ENCODE assay signal across 14 cellular contexts in genomic region chr6:140537211-140537610, GRCh38.
A peak's percentile ranks its signal among the peaks of the same experiment; 100 is the strongest.
DNase-seq lines count a peak whose midpoint lies in the region; ATAC-seq, FAIRE-seq and TF ChIP-seq lines count a peak whose summit lies in the region.
"Had no signal": no experiment of that assay in that cellular context is flagged by ENCODE, and none has a peak within 500 bp of the region (broad histone marks: within the 10 kb centered on the region; RNA-seq: fewer than 3 reads in every experiment).

No MANE protein-coding gene starts in this region.

- H3K79me2 ChIP-seq in GM23248 (ENCODE audit: insufficient read depth) (no peaks in the 10 kb centered on the region), keratinocyte (ENCODE audit: control insufficient read depth, insufficient read depth, low read length) (no peaks in the 10 kb centered on the region), HepG2 (ENCODE audit: insufficient read depth, low read length) (no peaks in the 10 kb centered on the region)

- peak overlapping the region; percentile 41 for H2AFZ ChIP-seq in GM23248
- H2AFZ ChIP-seq in keratinocyte (ENCODE audit: control insufficient read depth, low read length) = peak overlapping the region; percentile 68
- H2AFZ ChIP-seq in HepG2 (ENCODE audit: low read length) = no peak overlapping the region

- no peak for TF ChIP-seq EP300 in HepG2 (IDR thresholded peaks at IDR 0.05; ENCODE audit: low read depth in 2 of 2, low read length in 2 of 2)
- no peak for TF ChIP-seq EP300 in HepG2 (CRISPR knock-in tag; IDR thresholded peaks at IDR 0.05; ENCODE audit: borderline replicate concordance)

- H3K9me3 ChIP-seq in GM23248 (ENCODE audit: low read depth) (no peaks in the 10 kb centered on the region), adipocyte (ENCODE audit: control insufficient read depth, low read length) (peaks cover 27% of the 10 kb centered on the region), keratinocyte (ENCODE audit: control insufficient read depth, low read depth, low read length) (no peaks in the 10 kb centered on the region), skeletal muscle satellite cell (replicated peaks; ENCODE audit: low read length) (peaks cover 17% of the 10 kb centered on the region), HepG2 (ENCODE audit: low read length) (peaks cover 76% of the 10 kb centered on the region)
- H3K9me3 ChIP-seq: esophagus squamous epithelium had no signal

- no peak for TF ChIP-seq POLR2A in HepG2 (IDR thresholded peaks at IDR 0.05; ENCODE audit: insufficient read depth in 1 of 2, low read depth in 2 of 2, low read length in 2 of 2)

- TF ChIP-seq CTCF in keratinocyte (optimal IDR thresholded peaks at IDR 0.05 in 1 of 3, IDR thresholded peaks at IDR 0.05 in 1 of 3, conservative IDR thresholded peaks at IDR 0.05 in 1 of 3; ENCODE audit: extremely low read depth in 1 of 3, insufficient read depth in 2 of 3, low read length in 3 of 3) (no peak), HepG2 (CRISPR knock-in tag; IDR thresholded peaks at IDR 0.05) (no peak)

- H3K9me1 ChIP-seq in keratinocyte (ENCODE audit: control insufficient read depth, extremely low read depth, insufficient read depth, low read length) = no peaks in the 10 kb centered on the region

- peak overlapping the region; percentile 36 for H3K9ac ChIP-seq in GM23248
- H3K9ac ChIP-seq in adipocyte (ENCODE audit: low read length) = peak overlapping the region; percentile 88
- no peak overlapping the region for H3K9ac ChIP-seq in keratinocyte (ENCODE audit: control insufficient read depth, extremely low read depth, insufficient read depth, low read length)
- H3K9ac ChIP-seq in skeletal muscle satellite cell (ENCODE audit: low read depth, low read length) = peak overlapping the region; percentile 80
- H3K9ac ChIP-seq in HepG2 (ENCODE audit: insufficient read depth, low read depth, low read length) = no peak overlapping the region

- FAIRE-seq in keratinocyte (lab: Jason Lieb, UNC) (no peak), HepG2 (lab: Jason Lieb, UNC) (no peak)

- peaks cover 42% of the 10 kb centered on the region for H3K4me1 ChIP-seq in GM23248 (ENCODE audit: insufficient read depth)
- peaks cover 26% of the 10 kb centered on the region for H3K4me1 ChIP-seq in adipocyte (ENCODE audit: control insufficient read depth, insufficient read depth, low read length)
- H3K4me1 ChIP-seq in keratinocyte (ENCODE audit: control insufficient read depth, extremely low read depth, insufficient read depth, low read length) = peaks cover 22% of the 10 kb centered on the region
- peaks cover 36% of the 10 kb centered on the region for H3K4me1 ChIP-seq in skeletal muscle satellite cell (ENCODE audit: control insufficient read depth, insufficient read depth, low read length)
- H3K4me1 ChIP-seq in HepG2 (ENCODE audit: insufficient read depth, low read length) = no peaks in the 10 kb centered on the region

- no peak for TF ChIP-seq RAD21 in HepG2 (CRISPR knock-in tag; IDR thresholded peaks at IDR 0.05)

- H3K4me3 ChIP-seq in GM23248 (0 out of 2 replicates have a peak overlapping the region, but pooled peaks have one; percentile 23), adipocyte (ENCODE audit: low read length) (peak overlapping the region; percentile 55), keratinocyte (ENCODE audit: control insufficient read depth in 2 of 3, extremely low read depth in 1 of 3, insufficient read depth in 2 of 3, low read depth in 1 of 3, low read length in 3 of 3) (no peak overlapping the region), skeletal muscle satellite cell (ENCODE audit: low read length) (peak overlapping the region; percentile 17), HepG2 (replicated peaks in 1 of 3; ENCODE audit: insufficient read depth in 1 of 3, low read depth in 2 of 3, low read length in 3 of 3) (no peak overlapping the region)

- dilution Hi-C loops in keratinocyte (cut with MboI; ENCODE audit: extremely low pct_ligation_motif_present, low sequenced_read_pairs) = no loop called here

- BruUV-seq in HepG2 (replicated peaks; lab: Mats Ljungman, UMichigan) = no TSS peak

- POLR2A ChIA-PET in HepG2 (lab: Yijun Ruan, JAX) = no interaction called here

- CTCF ChIA-PET in HepG2 (lab: Yijun Ruan, JAX; ENCODE audit: low intra/inter-chr PET ratio, low total read pairs) = no interaction called here

- peak overlapping the region; percentile 71 for H3K27ac ChIP-seq in GM23248
- H3K27ac ChIP-seq in keratinocyte (ENCODE audit: control insufficient read depth, insufficient read depth, low read length) = no peak overlapping the region
- no peak overlapping the region for H3K27ac ChIP-seq in HepG2 (ENCODE audit: extremely low read length, insufficient read depth, low read length)
- H3K27ac ChIP-seq: RWPE1 had no signal

- peaks cover 18% of the 10 kb centered on the region for H3K36me3 ChIP-seq in GM23248 (ENCODE audit: low read depth)
- H3K36me3 ChIP-seq in adipocyte (ENCODE audit: control insufficient read depth, insufficient read depth, low read length, severe bottlenecking) = no peaks in the 10 kb centered on the region
- no peaks in the 10 kb centered on the region for H3K36me3 ChIP-seq in keratinocyte (ENCODE audit: control insufficient read depth in 2 of 2, extremely low read depth in 1 of 2, insufficient read depth in 2 of 2, low read length in 2 of 2)
- H3K36me3 ChIP-seq in skeletal muscle satellite cell (ENCODE audit: insufficient read depth, low read length) = no peaks in the 10 kb centered on the region
- H3K36me3 ChIP-seq in HepG2 (replicated peaks in 1 of 2; ENCODE audit: control insufficient read depth in 1 of 2, insufficient read depth in 2 of 2, low read length in 2 of 2) = no peaks in the 10 kb centered on the region
- H3K36me3 ChIP-seq: esophagus squamous epithelium had no signal

- H3F3A ChIP-seq in GM23248 (ENCODE audit: insufficient read depth) = peaks cover 47% of the 10 kb centered on the region

- in situ Hi-C loops in GM23248 (cut with MboI) (no loop called here), HepG2 (cut with HindIII; ENCODE audit: extremely low pct_ligation_motif_present, low pct_unique_long_range_greater_than_20kb) (no loop called here)

- no peaks in the 10 kb centered on the region for H3K9me2 ChIP-seq in GM23248 (ENCODE audit: insufficient read depth)

- H4K20me1 ChIP-seq in GM23248 (ENCODE audit: insufficient read depth) (no peaks in the 10 kb centered on the region), keratinocyte (ENCODE audit: control insufficient read depth, extremely low read depth, insufficient read depth, low read length) (no peaks in the 10 kb centered on the region), HepG2 (ENCODE audit: insufficient read depth, low read length) (no peaks in the 10 kb centered on the region)

- H3K4me2 ChIP-seq in GM23248 (ENCODE audit: unreplicated experiment) (peak overlapping the region; percentile 51), keratinocyte (ENCODE audit: control insufficient read depth, extremely low read depth, insufficient read depth, low read depth, low read length) (no peak overlapping the region), skeletal muscle satellite cell (ENCODE audit: low read length) (peak overlapping the region; percentile 53), HepG2 (ENCODE audit: low read depth, low read length) (no peak overlapping the region)

- DNase-seq in GM23248 (peak; percentile 44), adipocyte (ENCODE audit: low read depth) (peak; percentile 55), keratinocyte (ENCODE audit: low read depth, low spot score) (no peak), HepG2 (ENCODE audit: low spot score) (no peak), NCI-H774 (lab: John Stamatoyannopoulos, UW) (no peak)
- DNase-seq: activated naive CD8-positive, alpha-beta T cell treated with anti-CD3 and anti-CD28 coated beads, Interleukin-2, amount 10 ng/mL, durations not matched to agents 7 days and 5 days; esophagus squamous epithelium; NCI-H1694; stimulated activated CD4-positive, alpha-beta T cell treated with anti-CD3 and anti-CD28 coated beads, Interleukin-4, amount 100 ng/mL, for 4 hours had no signal

- H3K27me3 ChIP-seq in GM23248 (replicated peaks; ENCODE audit: insufficient read depth) = no peaks in the 10 kb centered on the region
- no peaks in the 10 kb centered on the region for H3K27me3 ChIP-seq in adipocyte (replicated peaks; ENCODE audit: control insufficient read depth, insufficient read depth, low read length)
- H3K27me3 ChIP-seq in keratinocyte (ENCODE audit: control insufficient read depth, extremely low read depth, insufficient read depth, low read length) = no peaks in the 10 kb centered on the region
- H3K27me3 ChIP-seq in skeletal muscle satellite cell (ENCODE audit: control insufficient read depth, insufficient read depth, low read length) = no peaks in the 10 kb centered on the region
- no peaks in the 10 kb centered on the region for H3K27me3 ChIP-seq in HepG2 (ENCODE audit: control insufficient read depth in 1 of 2, insufficient read depth in 2 of 2, low read length in 2 of 2)
- H3K27me3 ChIP-seq: esophagus squamous epithelium had no signal

- no peak for ATAC-seq in HG03457 (IDR thresholded peaks at IDR 0.05; ENCODE audit: unreplicated experiment)
- ATAC-seq in HepG2 = no peak
- no peak for ATAC-seq in GM18868 (IDR thresholded peaks at IDR 0.05; ENCODE audit: unreplicated experiment)
- ATAC-seq: HCT116 had no signal

- intact Hi-C loops in HepG2 (cut with micrococcal nuclease; ENCODE audit: unreplicated experiment) = no loop called here

- WGBS in GM23248 (ENCODE audit: low coverage in 1 of 2, low lambda C conversion rate in 2 of 2, missing lambda C conversion rate in 2 of 2), 2 experiments = 7% methylated on average over 3 of the region's 3 CpGs
- WGBS in HepG2 (ENCODE audit: low lambda C conversion rate) = 50% methylated on average over 3 of the region's 3 CpGs

TF ChIP-seq in HepG2, 621 proteins besides CTCF, POLR2A, EP300 and RAD21 (continues in another document):
- TF ChIP-seq MLXIP (CRISPR knock-in tag; IDR thresholded peaks at IDR 0.05; ENCODE audit: borderline replicate concordance) (no peak), NBN (conservative IDR thresholded peaks at IDR 0.05) (no peak)

Comparison
In these comparisons a context has a peak if more than half of its experiments do, and no peak if none do; other contexts are left out.
1. DNase-seq: peak in GM23248 (single experiment) and adipocyte (single experiment); none in keratinocyte (single experiment), HepG2 (single experiment) and NCI-H774 (single experiment).
2. H3K4me2 ChIP-seq: peak in GM23248 (single experiment) and skeletal muscle satellite cell (single experiment); none in keratinocyte (single experiment) and HepG2 (single experiment).
3. H3K4me3 ChIP-seq: peak in GM23248 (single experiment), adipocyte (single experiment) and skeletal muscle satellite cell (single experiment); none in keratinocyte (0 of 3) and HepG2 (0 of 3).
4. H3K9ac ChIP-seq: peak in GM23248 (single experiment), adipocyte (single experiment) and skeletal muscle satellite cell (single experiment); none in keratinocyte (single experiment) and HepG2 (single experiment).